In the genomic region with DNA sequence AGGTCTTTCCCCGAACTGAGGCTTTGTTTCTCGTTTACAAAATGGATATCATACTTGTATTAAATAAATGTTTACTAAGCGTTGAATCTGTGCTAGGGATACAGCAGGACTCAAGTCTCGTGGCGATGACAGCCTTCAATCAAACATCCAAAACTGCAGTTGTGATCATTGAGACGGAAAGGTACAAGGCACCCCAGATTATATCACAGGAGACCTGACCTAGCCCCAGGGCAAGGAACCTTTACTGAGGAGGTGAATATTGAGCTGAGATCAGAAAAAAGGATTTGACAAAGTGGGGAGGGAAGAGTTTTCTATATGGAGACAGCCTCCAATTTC, we compare ENCODE assay signal across 1 cellular context.
TF ChIP-seq lines count a peak whose summit lies in the region.

No MANE protein-coding gene starts in this region.

TF ChIP-seq in K562, 482 proteins besides CTCF, POLR2A, EP300 and RAD21 (continued from another document):
- TF ChIP-seq CGGBP1 (CRISPR knock-in tag; IDR thresholded peaks at IDR 0.05), result no peak
- TF ChIP-seq SRSF9 (IDR thresholded peaks at IDR 0.05; ENCODE audit: borderline replicate concordance, low read depth, low read length), result no peak
- TF ChIP-seq NEUROD1 (IDR thresholded peaks at IDR 0.05; ENCODE audit: borderline replicate concordance, low read depth, low read length, partially characterized antibody), result no peak
- no peak for TF ChIP-seq XRCC5 (IDR thresholded peaks at IDR 0.05; ENCODE audit: low read depth, low read length)
- TF ChIP-seq ZBTB1 (CRISPR knock-in tag; IDR thresholded peaks at IDR 0.05; ENCODE audit: borderline replicate concordance, low read depth), result no peak
- TF ChIP-seq TEAD1 (CRISPR knock-in tag; IDR thresholded peaks at IDR 0.05), result no peak
- TF ChIP-seq TSHZ1 (CRISPR knock-in tag; IDR thresholded peaks at IDR 0.05), result no peak
